Comparison of ENCODE assay signal across 11 cellular contexts in genomic region chr3:69005071-69005816, GRCh38.
"Had no signal": no experiment of that assay in that cellular context is flagged by ENCODE, and none has a peak within 500 bp of the region (broad histone marks: within the 10 kb centered on the region; RNA-seq: fewer than 3 reads in every experiment).

No MANE protein-coding gene starts in this region.

- H3K4me3 ChIP-seq: left lung, pancreas, stomach had no signal

- ATAC-seq: effector memory CD8-positive, alpha-beta T cell; esophagus mucosa; left lung; pancreas; T-helper 17 cell had no signal

- H3K9me3 ChIP-seq: left lung, pancreas, stomach had no signal

- H3K27me3 ChIP-seq: left lung, pancreas, stomach had no signal

- H3K4me1 ChIP-seq: pancreas had no signal

- H3K27ac ChIP-seq: pancreas had no signal

- DNase-seq: activated T-cell treated with anti-CD3 and anti-CD28 coated beads, Interleukin-2, amount 50 U/mL, for 1 hour; amygdala; effector memory CD8-positive, alpha-beta T cell; foreskin melanocyte; head of caudate nucleus; left lung; pancreas; stimulated activated CD4-positive, alpha-beta T cell treated with anti-CD3 and anti-CD28 coated beads, Interleukin-4, amount 100 ng/mL, for 1 hour; stomach; T-helper 17 cell had no signal
